ENCODE assay signal across 4 cellular contexts in the genomic region with DNA sequence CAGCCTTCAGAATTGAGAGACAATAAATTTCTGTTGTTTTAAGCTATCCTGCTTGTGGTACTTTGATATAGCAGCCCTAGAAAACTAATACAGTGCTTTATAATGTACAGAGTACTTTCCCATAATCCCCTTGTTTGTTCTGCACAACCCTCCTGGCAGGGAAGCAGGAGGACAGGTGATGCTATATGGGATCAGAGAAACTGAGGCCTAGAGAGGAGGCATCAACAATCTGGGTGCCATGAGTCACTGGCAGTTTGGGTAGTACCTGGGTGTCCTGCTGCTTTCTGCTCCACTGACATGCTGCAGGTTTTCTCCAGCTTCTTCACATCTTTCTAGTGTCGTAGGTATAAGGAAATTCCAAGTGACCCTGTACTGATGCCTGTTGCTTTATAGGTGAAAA.
"Had no signal": no experiment of that assay in that cellular context is flagged by ENCODE, and none has a peak within 500 bp of the region (broad histone marks: within the 10 kb centered on the region; RNA-seq: fewer than 3 reads in every experiment).

No MANE protein-coding gene starts in this region.

- H3K4me3 Mint-ChIP-seq: GM23338, H9 had no signal

- H3K4me3 ChIP-seq: GM23338 had no signal

- H3K9me3 Mint-ChIP-seq: GM23338 had no signal

- DNase-seq: H9, HCEC 1CT, IMR-90 had no signal

- ATAC-seq: GM23338 had no signal
